Comparison of ENCODE assay signal across 12 cellular contexts in the genomic region with DNA sequence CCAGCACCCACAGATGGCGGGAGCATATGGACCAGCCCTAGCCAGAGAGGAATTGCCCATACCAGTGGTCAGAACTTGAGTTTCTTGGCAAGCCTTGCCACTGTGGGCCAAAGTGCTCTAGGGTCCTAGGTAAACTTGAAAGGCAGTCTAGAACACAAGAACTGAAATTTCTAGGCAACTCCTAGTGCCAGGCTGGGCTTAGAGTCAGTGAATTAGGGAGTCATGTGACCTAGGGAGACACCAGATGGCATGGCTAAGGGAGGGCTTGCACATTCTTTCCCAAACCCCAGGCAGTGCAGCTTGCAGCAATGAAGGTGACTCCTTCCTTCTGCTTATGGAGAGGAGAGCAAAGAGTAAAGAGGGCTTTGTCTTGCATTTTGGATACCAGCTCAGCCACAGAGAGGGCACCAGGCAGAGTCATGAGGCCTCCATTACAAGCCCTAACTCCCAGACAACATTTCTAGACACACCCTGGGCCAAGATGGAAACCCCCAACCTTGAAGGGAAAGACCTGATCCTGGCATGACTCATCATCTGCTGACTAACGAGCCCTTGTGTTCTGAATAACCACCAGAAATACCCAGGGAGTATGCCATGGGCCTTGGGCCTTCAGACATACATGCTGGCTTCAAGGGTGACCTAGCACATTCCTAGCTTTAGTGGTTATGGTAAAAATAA. TPM values are rescaled to one million over a fixed set of nuclear protein-coding genes. Genes with fewer than 3 reads are reported as not detected.
DNase-seq lines count a peak whose midpoint lies in the region; ATAC-seq, FAIRE-seq and TF ChIP-seq lines count a peak whose summit lies in the region.
"Had no signal": no experiment of that assay in that cellular context is flagged by ENCODE, and none has a peak within 500 bp of the region (broad histone marks: within the 10 kb centered on the region; RNA-seq: fewer than 3 reads in every experiment).

No MANE protein-coding gene starts in this region.

- no peak overlapping the region for H3K4me3 ChIP-seq in epithelial cell of esophagus (ENCODE audit: low read length)

- no peak overlapping the region for H3K27ac Mint-ChIP-seq in endothelial cell (ENCODE audit: unreplicated experiment)
- H3K27ac Mint-ChIP-seq: memory B cell had no signal

- no peak overlapping the region for H3K4me3 Mint-ChIP-seq in endothelial cell (ENCODE audit: unreplicated experiment)
- H3K4me3 Mint-ChIP-seq: memory B cell had no signal

- H3K9me3 Mint-ChIP-seq in endothelial cell (ENCODE audit: unreplicated experiment): no peaks in the 10 kb centered on the region

- no peak for TF ChIP-seq CTCF in epithelial cell of esophagus (IDR thresholded peaks at IDR 0.05; ENCODE audit: insufficient read depth, low read depth, low read length, missing control alignments)
- TF ChIP-seq CTCF in endothelial cell (IDR thresholded peaks at IDR 0.05; ENCODE audit: unreplicated experiment): no peak

- no peaks in the 10 kb centered on the region for H3K4me1 Mint-ChIP-seq in endothelial cell (ENCODE audit: unreplicated experiment)
- H3K4me1 Mint-ChIP-seq: memory B cell had no signal

- ATAC-seq in GM18861 (IDR thresholded peaks at IDR 0.05; ENCODE audit: unreplicated experiment): peak; percentile 88
- peak; percentile 83 for ATAC-seq in GM21529 (IDR thresholded peaks at IDR 0.05; ENCODE audit: unreplicated experiment)
- peak; percentile 92 for ATAC-seq in HG03442 (IDR thresholded peaks at IDR 0.05; ENCODE audit: unreplicated experiment)

- no peak for FAIRE-seq in HTR-8/SVneo (lab: Jason Lieb, UNC)

- H3K36me3 Mint-ChIP-seq in endothelial cell (ENCODE audit: low read depth, unreplicated experiment): no peaks in the 10 kb centered on the region
- H3K36me3 Mint-ChIP-seq: memory B cell had no signal

- peaks cover 2% of the 10 kb centered on the region for H3K27me3 Mint-ChIP-seq in endothelial cell (ENCODE audit: unreplicated experiment)
- H3K27me3 Mint-ChIP-seq: memory B cell had no signal

- DNase-seq in epithelial cell of esophagus (ENCODE audit: low read depth): peak; percentile 87
- no peak for DNase-seq in HTR-8/SVneo (ENCODE audit: insufficient read length, low spot score)
- DNase-seq in GM19240 (ENCODE audit: insufficient read length, low spot score): no peak
- no peak for DNase-seq in endothelial cell (ENCODE audit: low spot score)
- DNase-seq in NOMO-1 treated with DMSO at 0.1 percent for 48 hours (lab: John Stamatoyannopoulos, UW; ENCODE audit: unreplicated experiment): no peak
- DNase-seq: activated CD4-positive, alpha-beta T cell treated with anti-CD3 and anti-CD28 coated beads for 1 hour; NCI-H1436 had no signal

RNA-seq across cellular contexts. Expression of gene OR56A3, which starts 19.2 kb away (rescaled TPM):
- not detected for total RNA-seq in endothelial cell (ENCODE audit: unreplicated experiment)
- total RNA-seq: dermis microvascular lymphatic vessel endothelial cell had no signal

RNA-seq across cellular contexts. Expression of gene OR52E5, which starts 29.9 kb away (rescaled TPM):
- not detected for total RNA-seq in endothelial cell (ENCODE audit: unreplicated experiment)
- total RNA-seq: dermis microvascular lymphatic vessel endothelial cell had no signal

RNA-seq across cellular contexts. Expression of gene OR52E4, which starts 42.5 kb away (rescaled TPM):
- not detected for total RNA-seq in endothelial cell (ENCODE audit: unreplicated experiment)
- total RNA-seq: dermis microvascular lymphatic vessel endothelial cell had no signal

RNA-seq across cellular contexts. Expression of gene OR56A5, which starts 45.4 kb away (rescaled TPM):
- not detected for total RNA-seq in endothelial cell (ENCODE audit: unreplicated experiment)
- total RNA-seq: dermis microvascular lymphatic vessel endothelial cell had no signal
